ENCODE assay signal across 19 cellular contexts in genomic region chr10:120732067-120732466, GRCh38.
DNase-seq lines count a peak whose midpoint lies in the region; ATAC-seq and TF ChIP-seq lines count a peak whose summit lies in the region.
"Had no signal": no experiment of that assay in that cellular context is flagged by ENCODE, and none has a peak within 500 bp of the region (broad histone marks: within the 10 kb centered on the region; RNA-seq: fewer than 3 reads in every experiment).

No MANE protein-coding gene starts in this region.

- no peak overlapping the region for H3K9ac ChIP-seq in Loucy (ENCODE audit: low read depth, low read length, poor library complexity, severe bottlenecking)

- H3K4me2 ChIP-seq in Loucy (ENCODE audit: low read depth, low read length, poor library complexity, severe bottlenecking), result no peak overlapping the region
- H3K4me2 ChIP-seq: smooth muscle cell had no signal

- intact Hi-C loops in heart left ventricle (cut with DNase I), result loop anchor here in 1 of 10 donors (10.0 kb wide), 1 partner anchor 307 kb away; no protein-coding TSS in a partner anchor

- H3K9me2 ChIP-seq in Loucy (replicated peaks; ENCODE audit: low read depth, low read length), result no peaks in the 10 kb centered on the region

- H3K4me1 ChIP-seq in Loucy (ENCODE audit: insufficient read depth, low read length, poor library complexity, severe bottlenecking), result peaks cover 20% of the 10 kb centered on the region
- no peaks in the 10 kb centered on the region for H3K4me1 ChIP-seq in heart left ventricle
- H3K4me1 ChIP-seq: psoas muscle, SJSA1 had no signal

- H3K79me2 ChIP-seq in Loucy (ENCODE audit: insufficient read depth, low read length), result no peaks in the 10 kb centered on the region

- no peaks in the 10 kb centered on the region for H3K36me3 ChIP-seq in Loucy (ENCODE audit: insufficient read depth, low read length)
- no peaks in the 10 kb centered on the region for H3K36me3 ChIP-seq in kidney epithelial cell (ENCODE audit: control insufficient read depth, insufficient read depth, low read length)
- no peaks in the 10 kb centered on the region for H3K36me3 ChIP-seq in heart left ventricle
- H3K36me3 ChIP-seq: SJSA1, WERI-Rb-1 had no signal

- 63 to 82% (median 66%) methylated on average over 1 of the region's 1 CpG for WGBS in heart left ventricle, 4 donors

- H3F3A ChIP-seq in Loucy (ENCODE audit: low read depth), result 0 out of 2 replicates have a peak, but pooled peaks cover 5% of the 10 kb centered on the region

- H3K9me3 ChIP-seq in Loucy (ENCODE audit: insufficient read depth, low read depth, low read length) (no peaks in the 10 kb centered on the region), heart left ventricle (no peaks in the 10 kb centered on the region)
- H3K9me3 ChIP-seq: psoas muscle, SJSA1 had no signal

- H3K27me3 ChIP-seq in Loucy (ENCODE audit: insufficient read depth, low read length, poor library complexity, severe bottlenecking) (no peaks in the 10 kb centered on the region), kidney epithelial cell (ENCODE audit: control insufficient read depth, insufficient read depth, low read length) (peaks cover 4% of the 10 kb centered on the region), heart left ventricle (peaks cover 0 to 4% (median 0%) of the 10 kb centered on the region in 9 donors)
- H3K27me3 ChIP-seq: SJSA1 had no signal

- no peak overlapping the region for H3K27ac ChIP-seq in heart left ventricle
- H3K27ac ChIP-seq: psoas muscle, SJSA1, WERI-Rb-1 had no signal

- peak overlapping the region; percentile 29; the same call in 1 of the 2 replicates for H2AFZ ChIP-seq in Loucy (ENCODE audit: low read length)

- TF ChIP-seq CTCF in Loucy (conservative IDR thresholded peaks at IDR 0.05; ENCODE audit: low read length), result no peak
- no peak for TF ChIP-seq CTCF in astrocyte of the spinal cord (IDR thresholded peaks at IDR 0.05; ENCODE audit: low read depth, low read length)
- no peak for TF ChIP-seq CTCF in kidney epithelial cell (IDR thresholded peaks at IDR 0.05; ENCODE audit: insufficient read depth, low read length, poor library complexity, severe bottlenecking)
- TF ChIP-seq CTCF in heart left ventricle (IDR thresholded peaks at IDR 0.05), result no peak

- in situ Hi-C loops in astrocyte of the spinal cord (cut with HindIII; ENCODE audit: low sequenced_read_pairs), result no loop called here

- TF ChIP-seq POLR2A in heart left ventricle (IDR thresholded peaks at IDR 0.05), result no peak

- no peak for ATAC-seq in HG02870 (IDR thresholded peaks at IDR 0.05; ENCODE audit: unreplicated experiment)
- ATAC-seq in heart left ventricle, result no peak
- ATAC-seq: psoas muscle had no signal

- no peak overlapping the region for H3K4me3 ChIP-seq in Loucy (ENCODE audit: low read length, poor library complexity, severe bottlenecking)
- H3K4me3 ChIP-seq in astrocyte of the spinal cord (ENCODE audit: low read depth, low read length), result no peak overlapping the region
- no peak overlapping the region for H3K4me3 ChIP-seq in kidney epithelial cell (ENCODE audit: low read depth, low read length)
- H3K4me3 ChIP-seq in heart left ventricle, result no peak overlapping the region
- H3K4me3 ChIP-seq: psoas muscle, SJSA1, smooth muscle cell had no signal

- DNase-seq in Daoy (ENCODE audit: low read depth) (peak; percentile 5), astrocyte of the spinal cord (ENCODE audit: low read depth, low spot score) (peak; percentile 40), kidney epithelial cell (ENCODE audit: low read depth) (peak; percentile 9), activated gamma-delta T cell treated with Interleukin-2 at 50 U/mL for 16 hours (no peak), COLO829 (ENCODE audit: low spot score) (no peak), heart left ventricle (no peak)
- DNase-seq: activated CD4-positive, alpha-beta T cell treated with anti-CD3 and anti-CD28 coated beads, Interleukin-2, amount 50 U/mL, for 48 hours; activated naive CD4-positive, alpha-beta T cell treated with anti-CD3 and anti-CD28 coated beads, Interleukin-2, amount 10 ng/mL, durations not matched to agents 7 days and 5 days; activated T-cell treated with anti-CD3 and anti-CD28 coated beads, Interleukin-2, amount 50 U/mL, for 1 hour; anterior cingulate cortex; NCI-H2029; psoas muscle; stimulated activated CD4-positive, alpha-beta T cell treated with anti-CD3 and anti-CD28 coated beads, Interleukin-4, amount 100 ng/mL, for 24 hours; substantia nigra; WERI-Rb-1 had no signal

- H4K20me1 ChIP-seq in Loucy (ENCODE audit: insufficient read depth, low read length, poor library complexity, severe bottlenecking), result no peaks in the 10 kb centered on the region

Comparison
In these comparisons a context has a peak if more than half of its experiments do, and no peak if none do; other contexts are left out.
1. DNase-seq: peak in Daoy (single experiment), astrocyte of the spinal cord (single experiment) and kidney epithelial cell (single experiment); none in activated gamma-delta T cell treated with Interleukin-2 at 50 U/mL for 16 hours (single experiment), COLO829 (single experiment) and heart left ventricle (0 of 5).